Comparison of ENCODE assay signal across 1 cellular context in the genomic region with DNA sequence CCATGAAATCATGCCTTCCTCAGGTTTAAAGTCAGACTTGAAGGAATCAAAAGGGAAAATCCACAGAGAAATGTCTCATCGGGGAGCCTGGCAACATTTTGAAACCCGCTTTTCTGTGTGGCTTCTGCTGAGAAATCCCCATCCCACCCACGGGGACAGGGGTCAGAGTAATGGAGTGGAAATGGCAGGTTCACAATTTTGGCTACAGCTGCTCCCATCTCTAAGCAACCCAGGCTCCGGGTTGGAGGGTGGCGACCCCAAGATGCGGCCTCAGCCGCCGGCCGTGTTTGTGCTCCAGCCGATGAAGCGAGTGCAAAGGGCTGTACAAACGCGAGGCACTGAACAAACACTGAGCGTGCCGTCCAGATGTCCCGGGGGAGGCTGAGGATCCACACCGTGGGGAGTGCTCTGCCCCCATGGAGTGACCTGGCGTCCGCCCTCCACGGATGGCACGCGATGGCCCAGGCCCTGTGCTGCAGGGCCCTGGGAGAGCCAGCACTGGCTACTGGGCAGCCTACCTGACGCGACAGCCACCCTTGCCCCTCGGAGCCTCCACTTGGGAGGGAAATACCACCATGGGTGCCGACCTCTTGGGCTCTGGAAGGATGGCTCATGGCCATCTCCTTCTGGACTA.
A peak's percentile ranks its signal among the peaks of the same experiment; 100 is the strongest.
TF ChIP-seq lines count a peak whose summit lies in the region.

No MANE protein-coding gene starts in this region.

TF ChIP-seq in HepG2, 621 proteins besides CTCF, POLR2A, EP300 and RAD21 (continued from another document and continues in another):
- TF ChIP-seq, protein P1, sequence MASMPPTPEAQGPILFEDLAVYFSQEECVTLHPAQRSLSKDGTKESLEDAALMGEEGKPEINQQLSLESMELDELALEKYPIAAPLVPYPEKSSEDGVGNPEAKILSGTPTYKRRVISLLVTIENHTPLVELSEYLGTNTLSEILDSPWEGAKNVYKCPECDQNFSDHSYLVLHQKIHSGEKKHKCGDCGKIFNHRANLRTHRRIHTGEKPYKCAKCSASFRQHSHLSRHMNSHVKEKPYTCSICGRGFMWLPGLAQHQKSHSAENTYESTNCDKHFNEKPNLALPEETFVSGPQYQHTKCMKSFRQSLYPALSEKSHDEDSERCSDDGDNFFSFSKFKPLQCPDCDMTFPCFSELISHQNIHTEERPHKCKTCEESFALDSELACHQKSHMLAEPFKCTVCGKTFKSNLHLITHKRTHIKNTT (CRISPR knock-in tag; IDR thresholded peaks at IDR 0.05): no peak
- TF ChIP-seq RFXANK (CRISPR knock-in tag; IDR thresholded peaks at IDR 0.05): no peak
- no peak for TF ChIP-seq TAF1 (CRISPR knock-in tag; IDR thresholded peaks at IDR 0.05)
- TF ChIP-seq HOXA3 (CRISPR knock-in tag; IDR thresholded peaks at IDR 0.05): peak; percentile 65; the same call in 1 of the 2 replicates
- TF ChIP-seq ZFP62 (CRISPR knock-in tag; IDR thresholded peaks at IDR 0.05): no peak
- no peak for TF ChIP-seq NFE2L1 (CRISPR knock-in tag; IDR thresholded peaks at IDR 0.05; ENCODE audit: borderline replicate concordance)
- no peak for TF ChIP-seq ZNF703 (CRISPR knock-in tag; IDR thresholded peaks at IDR 0.05; ENCODE audit: borderline replicate concordance)
- TF ChIP-seq PPARG (CRISPR knock-in tag; conservative IDR thresholded peaks at IDR 0.05): 0 out of 2 replicates have a peak, but pooled peaks have one; percentile 21
- TF ChIP-seq, protein P2, sequence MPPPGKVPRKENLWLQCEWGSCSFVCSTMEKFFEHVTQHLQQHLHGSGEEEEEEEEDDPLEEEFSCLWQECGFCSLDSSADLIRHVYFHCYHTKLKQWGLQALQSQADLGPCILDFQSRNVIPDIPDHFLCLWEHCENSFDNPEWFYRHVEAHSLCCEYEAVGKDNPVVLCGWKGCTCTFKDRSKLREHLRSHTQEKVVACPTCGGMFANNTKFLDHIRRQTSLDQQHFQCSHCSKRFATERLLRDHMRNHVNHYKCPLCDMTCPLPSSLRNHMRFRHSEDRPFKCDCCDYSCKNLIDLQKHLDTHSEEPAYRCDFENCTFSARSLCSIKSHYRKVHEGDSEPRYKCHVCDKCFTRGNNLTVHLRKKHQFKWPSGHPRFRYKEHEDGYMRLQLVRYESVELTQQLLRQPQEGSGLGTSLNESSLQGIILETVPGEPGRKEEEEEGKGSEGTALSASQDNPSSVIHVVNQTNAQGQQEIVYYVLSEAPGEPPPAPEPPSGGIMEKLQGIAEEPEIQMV (CRISPR knock-in tag; IDR thresholded peaks at IDR 0.05; ENCODE audit: low read depth): no peak
- TF ChIP-seq FOXJ3 (CRISPR knock-in tag; IDR thresholded peaks at IDR 0.05; ENCODE audit: borderline replicate concordance): no peak
- TF ChIP-seq TCF7 (IDR thresholded peaks at IDR 0.05; ENCODE audit: low read depth): no peak
- TF ChIP-seq, protein P3, sequence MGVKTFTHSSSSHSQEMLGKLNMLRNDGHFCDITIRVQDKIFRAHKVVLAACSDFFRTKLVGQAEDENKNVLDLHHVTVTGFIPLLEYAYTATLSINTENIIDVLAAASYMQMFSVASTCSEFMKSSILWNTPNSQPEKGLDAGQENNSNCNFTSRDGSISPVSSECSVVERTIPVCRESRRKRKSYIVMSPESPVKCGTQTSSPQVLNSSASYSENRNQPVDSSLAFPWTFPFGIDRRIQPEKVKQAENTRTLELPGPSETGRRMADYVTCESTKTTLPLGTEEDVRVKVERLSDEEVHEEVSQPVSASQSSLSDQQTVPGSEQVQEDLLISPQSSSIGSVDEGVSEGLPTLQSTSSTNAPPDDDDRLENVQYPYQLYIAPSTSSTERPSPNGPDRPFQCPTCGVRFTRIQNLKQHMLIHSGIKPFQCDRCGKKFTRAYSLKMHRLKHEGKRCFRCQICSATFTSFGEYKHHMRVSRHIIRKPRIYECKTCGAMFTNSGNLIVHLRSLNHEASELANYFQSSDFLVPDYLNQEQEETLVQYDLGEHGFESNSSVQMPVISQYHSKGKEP (CRISPR knock-in tag; IDR thresholded peaks at IDR 0.05): no peak
- TF ChIP-seq, protein P4, sequence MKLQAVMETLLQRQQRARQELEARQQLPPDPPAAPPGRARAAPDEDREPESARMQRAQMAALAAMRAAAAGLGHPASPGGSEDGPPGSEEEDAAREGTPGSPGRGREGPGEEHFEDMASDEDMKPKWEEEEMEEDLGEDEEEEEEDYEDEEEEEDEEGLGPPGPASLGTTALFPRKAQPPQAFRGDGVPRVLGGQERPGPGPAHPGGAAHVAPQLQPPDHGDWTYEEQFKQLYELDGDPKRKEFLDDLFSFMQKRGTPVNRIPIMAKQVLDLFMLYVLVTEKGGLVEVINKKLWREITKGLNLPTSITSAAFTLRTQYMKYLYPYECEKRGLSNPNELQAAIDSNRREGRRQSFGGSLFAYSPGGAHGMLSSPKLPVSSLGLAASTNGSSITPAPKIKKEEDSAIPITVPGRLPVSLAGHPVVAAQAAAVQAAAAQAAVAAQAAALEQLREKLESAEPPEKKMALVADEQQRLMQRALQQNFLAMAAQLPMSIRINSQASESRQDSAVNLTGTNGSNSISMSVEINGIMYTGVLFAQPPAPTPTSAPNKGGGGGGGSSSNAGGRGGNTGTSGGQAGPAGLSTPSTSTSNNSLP (IDR thresholded peaks at IDR 0.05; ENCODE audit: low read depth, low read length): no peak
- no peak for TF ChIP-seq CREB1 (IDR thresholded peaks at IDR 0.05)
- no peak for TF ChIP-seq CREB1 (CRISPR knock-in tag; IDR thresholded peaks at IDR 0.05)
- TF ChIP-seq RAD51 (IDR thresholded peaks at IDR 0.05; ENCODE audit: borderline replicate concordance): no peak
- TF ChIP-seq, protein P5, sequence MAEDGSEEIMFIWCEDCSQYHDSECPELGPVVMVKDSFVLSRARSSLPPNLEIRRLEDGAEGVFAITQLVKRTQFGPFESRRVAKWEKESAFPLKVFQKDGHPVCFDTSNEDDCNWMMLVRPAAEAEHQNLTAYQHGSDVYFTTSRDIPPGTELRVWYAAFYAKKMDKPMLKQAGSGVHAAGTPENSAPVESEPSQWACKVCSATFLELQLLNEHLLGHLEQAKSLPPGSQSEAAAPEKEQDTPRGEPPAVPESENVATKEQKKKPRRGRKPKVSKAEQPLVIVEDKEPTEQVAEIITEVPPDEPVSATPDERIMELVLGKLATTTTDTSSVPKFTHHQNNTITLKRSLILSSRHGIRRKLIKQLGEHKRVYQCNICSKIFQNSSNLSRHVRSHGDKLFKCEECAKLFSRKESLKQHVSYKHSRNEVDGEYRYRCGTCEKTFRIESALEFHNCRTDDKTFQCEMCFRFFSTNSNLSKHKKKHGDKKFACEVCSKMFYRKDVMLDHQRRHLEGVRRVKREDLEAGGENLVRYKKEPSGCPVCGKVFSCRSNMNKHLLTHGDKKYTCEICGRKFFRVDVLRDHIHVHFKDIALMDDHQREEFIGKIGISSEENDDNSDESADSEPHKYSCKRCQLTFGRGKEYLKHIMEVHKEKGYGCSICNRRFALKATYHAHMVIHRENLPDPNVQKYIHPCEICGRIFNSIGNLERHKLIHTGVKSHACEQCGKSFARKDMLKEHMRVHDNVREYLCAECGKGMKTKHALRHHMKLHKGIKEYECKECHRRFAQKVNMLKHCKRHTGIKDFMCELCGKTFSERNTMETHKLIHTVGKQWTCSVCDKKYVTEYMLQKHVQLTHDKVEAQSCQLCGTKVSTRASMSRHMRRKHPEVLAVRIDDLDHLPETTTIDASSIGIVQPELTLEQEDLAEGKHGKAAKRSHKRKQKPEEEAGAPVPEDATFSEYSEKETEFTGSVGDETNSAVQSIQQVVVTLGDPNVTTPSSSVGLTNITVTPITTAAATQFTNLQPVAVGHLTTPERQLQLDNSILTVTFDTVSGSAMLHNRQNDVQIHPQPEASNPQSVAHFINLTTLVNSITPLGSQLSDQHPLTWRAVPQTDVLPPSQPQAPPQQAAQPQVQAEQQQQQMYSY (CRISPR knock-in tag; IDR thresholded peaks at IDR 0.05): no peak
- no peak for TF ChIP-seq ZC3H13 (CRISPR knock-in tag; IDR thresholded peaks at IDR 0.05)
- no peak for TF ChIP-seq ZNF761 (CRISPR knock-in tag; conservative IDR thresholded peaks at IDR 0.05)
- no peak for TF ChIP-seq HOXD1 (CRISPR knock-in tag; IDR thresholded peaks at IDR 0.05)
- TF ChIP-seq, protein P6, sequence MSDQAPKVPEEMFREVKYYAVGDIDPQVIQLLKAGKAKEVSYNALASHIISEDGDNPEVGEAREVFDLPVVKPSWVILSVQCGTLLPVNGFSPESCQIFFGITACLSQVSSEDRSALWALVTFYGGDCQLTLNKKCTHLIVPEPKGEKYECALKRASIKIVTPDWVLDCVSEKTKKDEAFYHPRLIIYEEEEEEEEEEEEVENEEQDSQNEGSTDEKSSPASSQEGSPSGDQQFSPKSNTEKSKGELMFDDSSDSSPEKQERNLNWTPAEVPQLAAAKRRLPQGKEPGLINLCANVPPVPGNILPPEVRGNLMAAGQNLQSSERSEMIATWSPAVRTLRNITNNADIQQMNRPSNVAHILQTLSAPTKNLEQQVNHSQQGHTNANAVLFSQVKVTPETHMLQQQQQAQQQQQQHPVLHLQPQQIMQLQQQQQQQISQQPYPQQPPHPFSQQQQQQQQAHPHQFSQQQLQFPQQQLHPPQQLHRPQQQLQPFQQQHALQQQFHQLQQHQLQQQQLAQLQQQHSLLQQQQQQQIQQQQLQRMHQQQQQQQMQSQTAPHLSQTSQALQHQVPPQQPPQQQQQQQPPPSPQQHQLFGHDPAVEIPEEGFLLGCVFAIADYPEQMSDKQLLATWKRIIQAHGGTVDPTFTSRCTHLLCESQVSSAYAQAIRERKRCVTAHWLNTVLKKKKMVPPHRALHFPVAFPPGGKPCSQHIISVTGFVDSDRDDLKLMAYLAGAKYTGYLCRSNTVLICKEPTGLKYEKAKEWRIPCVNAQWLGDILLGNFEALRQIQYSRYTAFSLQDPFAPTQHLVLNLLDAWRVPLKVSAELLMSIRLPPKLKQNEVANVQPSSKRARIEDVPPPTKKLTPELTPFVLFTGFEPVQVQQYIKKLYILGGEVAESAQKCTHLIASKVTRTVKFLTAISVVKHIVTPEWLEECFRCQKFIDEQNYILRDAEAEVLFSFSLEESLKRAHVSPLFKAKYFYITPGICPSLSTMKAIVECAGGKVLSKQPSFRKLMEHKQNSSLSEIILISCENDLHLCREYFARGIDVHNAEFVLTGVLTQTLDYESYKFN (CRISPR knock-in tag; conservative IDR thresholded peaks at IDR 0.05): peak; percentile 72
- no peak for TF ChIP-seq TEAD2 (CRISPR knock-in tag; IDR thresholded peaks at IDR 0.05)
- no peak for TF ChIP-seq IKZF4 (CRISPR knock-in tag; IDR thresholded peaks at IDR 0.05; ENCODE audit: borderline replicate concordance, low read depth, not compliant biosample characterization)
- no peak for TF ChIP-seq MAZ (IDR thresholded peaks at IDR 0.05; ENCODE audit: borderline replicate concordance, low read depth, low read length)
- TF ChIP-seq MAZ (CRISPR knock-in tag; IDR thresholded peaks at IDR 0.05; ENCODE audit: low read depth): no peak
- no peak for TF ChIP-seq SALL2 (CRISPR knock-in tag; IDR thresholded peaks at IDR 0.05)
- TF ChIP-seq, protein P7, sequence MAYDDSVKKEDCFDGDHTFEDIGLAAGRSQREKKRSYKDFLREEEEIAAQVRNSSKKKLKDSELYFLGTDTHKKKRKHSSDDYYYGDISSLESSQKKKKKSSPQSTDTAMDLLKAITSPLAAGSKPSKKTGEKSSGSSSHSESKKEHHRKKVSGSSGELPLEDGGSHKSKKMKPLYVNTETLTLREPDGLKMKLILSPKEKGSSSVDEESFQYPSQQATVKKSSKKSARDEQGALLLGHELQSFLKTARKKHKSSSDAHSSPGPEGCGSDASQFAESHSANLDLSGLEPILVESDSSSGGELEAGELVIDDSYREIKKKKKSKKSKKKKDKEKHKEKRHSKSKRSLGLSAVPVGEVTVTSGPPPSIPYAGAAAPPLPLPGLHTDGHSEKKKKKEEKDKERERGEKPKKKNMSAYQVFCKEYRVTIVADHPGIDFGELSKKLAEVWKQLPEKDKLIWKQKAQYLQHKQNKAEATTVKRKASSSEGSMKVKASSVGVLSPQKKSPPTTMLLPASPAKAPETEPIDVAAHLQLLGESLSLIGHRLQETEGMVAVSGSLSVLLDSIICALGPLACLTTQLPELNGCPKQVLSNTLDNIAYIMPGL (CRISPR knock-in tag; IDR thresholded peaks at IDR 0.05; ENCODE audit: borderline replicate concordance in 1 of 2, low read depth in 1 of 2): no peak; a peak in 1 of 4 replicates
- TF ChIP-seq, protein P8, sequence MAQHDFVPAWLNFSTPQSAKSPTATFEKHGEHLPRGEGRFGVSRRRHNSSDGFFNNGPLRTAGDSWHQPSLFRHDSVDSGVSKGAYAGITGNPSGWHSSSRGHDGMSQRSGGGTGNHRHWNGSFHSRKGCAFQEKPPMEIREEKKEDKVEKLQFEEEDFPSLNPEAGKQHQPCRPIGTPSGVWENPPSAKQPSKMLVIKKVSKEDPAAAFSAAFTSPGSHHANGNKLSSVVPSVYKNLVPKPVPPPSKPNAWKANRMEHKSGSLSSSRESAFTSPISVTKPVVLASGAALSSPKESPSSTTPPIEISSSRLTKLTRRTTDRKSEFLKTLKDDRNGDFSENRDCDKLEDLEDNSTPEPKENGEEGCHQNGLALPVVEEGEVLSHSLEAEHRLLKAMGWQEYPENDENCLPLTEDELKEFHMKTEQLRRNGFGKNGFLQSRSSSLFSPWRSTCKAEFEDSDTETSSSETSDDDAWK (CRISPR knock-in tag; IDR thresholded peaks at IDR 0.05): no peak
- TF ChIP-seq ZNF570 (CRISPR knock-in tag; IDR thresholded peaks at IDR 0.05; ENCODE audit: borderline replicate concordance): no peak
- no peak for TF ChIP-seq MED8 (CRISPR knock-in tag; IDR thresholded peaks at IDR 0.05; ENCODE audit: insufficient replicate concordance)
- TF ChIP-seq, protein P9, sequence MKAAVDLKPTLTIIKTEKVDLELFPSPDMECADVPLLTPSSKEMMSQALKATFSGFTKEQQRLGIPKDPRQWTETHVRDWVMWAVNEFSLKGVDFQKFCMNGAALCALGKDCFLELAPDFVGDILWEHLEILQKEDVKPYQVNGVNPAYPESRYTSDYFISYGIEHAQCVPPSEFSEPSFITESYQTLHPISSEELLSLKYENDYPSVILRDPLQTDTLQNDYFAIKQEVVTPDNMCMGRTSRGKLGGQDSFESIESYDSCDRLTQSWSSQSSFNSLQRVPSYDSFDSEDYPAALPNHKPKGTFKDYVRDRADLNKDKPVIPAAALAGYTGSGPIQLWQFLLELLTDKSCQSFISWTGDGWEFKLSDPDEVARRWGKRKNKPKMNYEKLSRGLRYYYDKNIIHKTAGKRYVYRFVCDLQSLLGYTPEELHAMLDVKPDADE (CRISPR knock-in tag; IDR thresholded peaks at IDR 0.05): no peak
- no peak for TF ChIP-seq ZNF44 (CRISPR knock-in tag; IDR thresholded peaks at IDR 0.05)
- TF ChIP-seq ZNF773 (CRISPR knock-in tag; IDR thresholded peaks at IDR 0.05; ENCODE audit: borderline replicate concordance): no peak
- TF ChIP-seq ZNF446 (CRISPR knock-in tag; IDR thresholded peaks at IDR 0.05): no peak
- TF ChIP-seq, protein P10, sequence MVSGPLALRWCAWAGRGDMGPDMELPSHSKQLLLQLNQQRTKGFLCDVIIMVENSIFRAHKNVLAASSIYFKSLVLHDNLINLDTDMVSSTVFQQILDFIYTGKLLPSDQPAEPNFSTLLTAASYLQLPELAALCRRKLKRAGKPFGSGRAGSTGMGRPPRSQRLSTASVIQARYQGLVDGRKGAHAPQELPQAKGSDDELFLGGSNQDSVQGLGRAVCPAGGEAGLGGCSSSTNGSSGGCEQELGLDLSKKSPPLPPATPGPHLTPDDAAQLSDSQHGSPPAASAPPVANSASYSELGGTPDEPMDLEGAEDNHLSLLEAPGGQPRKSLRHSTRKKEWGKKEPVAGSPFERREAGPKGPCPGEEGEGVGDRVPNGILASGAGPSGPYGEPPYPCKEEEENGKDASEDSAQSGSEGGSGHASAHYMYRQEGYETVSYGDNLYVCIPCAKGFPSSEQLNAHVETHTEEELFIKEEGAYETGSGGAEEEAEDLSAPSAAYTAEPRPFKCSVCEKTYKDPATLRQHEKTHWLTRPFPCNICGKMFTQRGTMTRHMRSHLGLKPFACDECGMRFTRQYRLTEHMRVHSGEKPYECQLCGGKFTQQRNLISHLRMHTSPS (CRISPR knock-in tag; IDR thresholded peaks at IDR 0.05; ENCODE audit: low read depth): peak; percentile 72
- TF ChIP-seq ZNF432 (CRISPR knock-in tag; IDR thresholded peaks at IDR 0.05; ENCODE audit: borderline replicate concordance): no peak
